In genomic region chr6:147735924-147736323, GRCh38 we compare ENCODE assay signal across 23 cellular contexts.
A peak's percentile ranks its signal among the peaks of the same experiment; 100 is the strongest.
DNase-seq lines count a peak whose midpoint lies in the region; ATAC-seq, FAIRE-seq and TF ChIP-seq lines count a peak whose summit lies in the region.
"Had no signal": no experiment of that assay in that cellular context is flagged by ENCODE, and none has a peak within 500 bp of the region (broad histone marks: within the 10 kb centered on the region; RNA-seq: fewer than 3 reads in every experiment).

No MANE protein-coding gene starts in this region.

- TF ChIP-seq POLR2A in HepG2 (IDR thresholded peaks at IDR 0.05; ENCODE audit: insufficient read depth in 1 of 2, low read depth in 2 of 2, low read length in 2 of 2) (no peak), vagina (IDR thresholded peaks at IDR 0.05) (no peak)

- BruUV-seq in HepG2 (replicated peaks; lab: Mats Ljungman, UMichigan), result no TSS peak

- H3K4me1 ChIP-seq in HepG2 (ENCODE audit: insufficient read depth, low read length) (no peaks in the 10 kb centered on the region), vagina (no peaks in the 10 kb centered on the region)
- H3K4me1 ChIP-seq: A549, BE2C, HAP-1 had no signal

- no peak for ATAC-seq in HepG2
- ATAC-seq: A549 had no signal

- H3K9me3 ChIP-seq in HepG2 (ENCODE audit: low read length) (no peaks in the 10 kb centered on the region), vagina (no peaks in the 10 kb centered on the region)
- H3K9me3 ChIP-seq: A549; BE2C; BLaER1 treated with 17β-estradiol and CSF1 and Interleukin-3, amounts not matched to agents 10 nM and 100 nM; HAP-1 had no signal

- H3K27me3 ChIP-seq in HepG2 (ENCODE audit: control insufficient read depth in 1 of 2, insufficient read depth in 2 of 2, low read length in 2 of 2) (no peaks in the 10 kb centered on the region), vagina (no peaks in the 10 kb centered on the region)
- H3K27me3 ChIP-seq: BE2C; BLaER1 treated with 17β-estradiol and CSF1 and Interleukin-3, amounts not matched to agents 10 nM and 100 nM had no signal

- H3K36me3 ChIP-seq in HepG2 (replicated peaks in 1 of 2; ENCODE audit: control insufficient read depth in 1 of 2, insufficient read depth in 2 of 2, low read length in 2 of 2) (no peaks in the 10 kb centered on the region), vagina (no peaks in the 10 kb centered on the region)
- H3K36me3 ChIP-seq: BE2C; BLaER1 treated with 17β-estradiol and CSF1 and Interleukin-3, amounts not matched to agents 10 nM and 100 nM; HAP-1 had no signal

- TF ChIP-seq EP300 in Ishikawa (IDR thresholded peaks at IDR 0.05; ENCODE audit: borderline replicate concordance) (no peak), HepG2 (IDR thresholded peaks at IDR 0.05; ENCODE audit: low read depth in 2 of 2, low read length in 2 of 2) (no peak), HepG2 (CRISPR knock-in tag; IDR thresholded peaks at IDR 0.05; ENCODE audit: borderline replicate concordance) (no peak)

- H4K20me1 ChIP-seq in HepG2 (ENCODE audit: insufficient read depth, low read length), result no peaks in the 10 kb centered on the region
- H4K20me1 ChIP-seq: BLaER1 treated with 17β-estradiol and CSF1 and Interleukin-3, amounts not matched to agents 10 nM and 100 nM had no signal

- 34% methylated on average over 3 of the region's 3 CpGs for WGBS in HepG2 (ENCODE audit: low lambda C conversion rate)

- intact Hi-C loops in HepG2 (cut with micrococcal nuclease; ENCODE audit: unreplicated experiment), result no loop called here
- intact Hi-C loops in vagina (cut with DNase I), result no loop called here

- TF ChIP-seq RAD21 in Ishikawa (IDR thresholded peaks at IDR 0.05; ENCODE audit: low read depth), result no peak
- no peak for TF ChIP-seq RAD21 in HepG2 (CRISPR knock-in tag; IDR thresholded peaks at IDR 0.05)

- H3K79me2 ChIP-seq in HepG2 (ENCODE audit: insufficient read depth, low read length), result no peaks in the 10 kb centered on the region

- H3K9ac ChIP-seq in HepG2 (ENCODE audit: insufficient read depth, low read depth, low read length), result no peak overlapping the region
- H3K9ac ChIP-seq: BLaER1 treated with 17β-estradiol and CSF1 and Interleukin-3, amounts not matched to agents 10 nM and 100 nM had no signal

- DNase-seq in NCI-H2171 treated with DMSO at 0.1 percent for 48 hours (lab: John Stamatoyannopoulos, UW), result peak; percentile 8
- DNase-seq in NCI-H2171 (lab: John Stamatoyannopoulos, UW), result no peak
- no peak for DNase-seq in HepG2 (ENCODE audit: low spot score)
- no peak for DNase-seq in vagina (ENCODE audit: extremely low spot score in 2 of 2)
- no peak for DNase-seq in medulla oblongata (ENCODE audit: extremely low spot score)
- DNase-seq: 8988T; ACHN; AML-193; BE2C; CD4-positive, alpha-beta T cell; CD8-positive, alpha-beta memory T cell; DMS 273 treated with DMSO at 0.1 percent for 48 hours; DND-41; GOT3; HFFc6 had no signal

- H3K27ac ChIP-seq in HepG2 (ENCODE audit: extremely low read length, insufficient read depth, low read length) (no peak overlapping the region), vagina (no peak overlapping the region)
- H3K27ac ChIP-seq: A549; BLaER1 treated with 17β-estradiol and CSF1 and Interleukin-3, amounts not matched to agents 10 nM and 100 nM had no signal

- no peak for TF ChIP-seq CTCF in HepG2 (CRISPR knock-in tag; IDR thresholded peaks at IDR 0.05)
- TF ChIP-seq CTCF in vagina (IDR thresholded peaks at IDR 0.05), result no peak

- in situ Hi-C loops in HepG2 (cut with HindIII; ENCODE audit: extremely low pct_ligation_motif_present, low pct_unique_long_range_greater_than_20kb), result no loop called here

- POLR2A ChIA-PET in HepG2 (lab: Yijun Ruan, JAX), result no interaction called here

- no peak overlapping the region for H3K4me2 ChIP-seq in HepG2 (ENCODE audit: low read depth, low read length)
- H3K4me2 ChIP-seq: A549; BLaER1 treated with 17β-estradiol and CSF1 and Interleukin-3, amounts not matched to agents 10 nM and 100 nM had no signal

- CTCF ChIA-PET in HepG2 (lab: Yijun Ruan, JAX; ENCODE audit: low intra/inter-chr PET ratio, low total read pairs), result no interaction called here

- H2AFZ ChIP-seq in HepG2 (ENCODE audit: low read length), result no peak overlapping the region

- FAIRE-seq in HepG2 (lab: Jason Lieb, UNC), result no peak
- FAIRE-seq: A549, D721Med, G401.6, GM12892, H54 had no signal

- H3K4me3 ChIP-seq in HepG2 (replicated peaks in 1 of 3; ENCODE audit: insufficient read depth in 1 of 3, low read depth in 2 of 3, low read length in 3 of 3) (no peak overlapping the region), vagina (no peak overlapping the region)
- H3K4me3 ChIP-seq: A549; BLaER1 treated with 17β-estradiol and CSF1 and Interleukin-3, amounts not matched to agents 10 nM and 100 nM; HAP-1 had no signal

TF ChIP-seq in Ishikawa, 13 proteins besides CTCF, POLR2A, EP300 and RAD21:
- no peak for TF ChIP-seq TAF1 (IDR thresholded peaks at IDR 0.05; ENCODE audit: low read depth)
- TF ChIP-seq CEBPB (IDR thresholded peaks at IDR 0.05), result 0 out of 2 replicates have a peak, but pooled peaks have one; percentile 7

TF ChIP-seq in HepG2, 621 proteins besides CTCF, POLR2A, EP300 and RAD21:
- peak; percentile 55; the same call in 1 of the 2 replicates for TF ChIP-seq CEBPB (IDR thresholded peaks at IDR 0.05; ENCODE audit: borderline replicate concordance, low read depth, low read length)
- TF ChIP-seq PAX8 (CRISPR knock-in tag; IDR thresholded peaks at IDR 0.05; ENCODE audit: borderline replicate concordance), result no peak
- TF ChIP-seq USF2 (IDR thresholded peaks at IDR 0.05; ENCODE audit: low read depth, low read length), result no peak
- TF ChIP-seq USF2 (CRISPR knock-in tag; IDR thresholded peaks at IDR 0.05; ENCODE audit: borderline replicate concordance), result no peak
- no peak for TF ChIP-seq ARID5B (CRISPR knock-in tag; IDR thresholded peaks at IDR 0.05)
- TF ChIP-seq KLF15 (CRISPR knock-in tag; IDR thresholded peaks at IDR 0.05; ENCODE audit: borderline replicate concordance), result no peak
- no peak for TF ChIP-seq ZSCAN21 (CRISPR knock-in tag; IDR thresholded peaks at IDR 0.05; ENCODE audit: borderline replicate concordance)
